Comparison of ENCODE assay signal across 10 cellular contexts in the genomic region with DNA sequence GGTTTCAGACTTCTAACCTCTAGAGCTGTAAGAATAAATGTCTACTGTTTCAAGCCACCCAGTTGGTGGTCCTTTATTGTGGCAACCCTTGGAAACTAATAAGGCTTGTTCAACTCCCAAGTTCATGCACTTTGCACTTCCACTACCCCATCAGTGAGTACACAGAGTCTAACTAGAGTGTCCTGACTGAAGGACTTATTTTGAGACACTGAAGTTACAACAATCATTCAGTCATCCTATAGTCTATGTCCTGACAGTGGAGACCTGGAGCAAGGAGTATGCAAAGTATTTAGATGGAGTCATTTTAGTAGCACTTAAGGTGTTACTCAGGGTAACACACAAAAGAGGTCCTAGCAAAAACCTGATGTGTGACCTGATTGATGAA.
"Had no signal": no experiment of that assay in that cellular context is flagged by ENCODE, and none has a peak within 500 bp of the region (broad histone marks: within the 10 kb centered on the region; RNA-seq: fewer than 3 reads in every experiment).

No MANE protein-coding gene starts in this region.

- ATAC-seq: HCT116, K562 had no signal

- H2AFZ ChIP-seq: GM23248 had no signal

- H3K27ac ChIP-seq: GM23248, HL-60 had no signal

- H3K4me1 ChIP-seq: HAP-1 had no signal

- H3K4me3 ChIP-seq: GM23248, HAP-1, K562 had no signal

- H3K9ac ChIP-seq: GM23248 had no signal

- H3K36me3 ChIP-seq: HAP-1 had no signal

- H3K9me3 ChIP-seq: HAP-1 had no signal

- DNase-seq: GM23248, GOT3, H7, HFFc6, IMR-90, KG1 had no signal
